Comparison of ENCODE assay signal across 10 cellular contexts in the genomic region with DNA sequence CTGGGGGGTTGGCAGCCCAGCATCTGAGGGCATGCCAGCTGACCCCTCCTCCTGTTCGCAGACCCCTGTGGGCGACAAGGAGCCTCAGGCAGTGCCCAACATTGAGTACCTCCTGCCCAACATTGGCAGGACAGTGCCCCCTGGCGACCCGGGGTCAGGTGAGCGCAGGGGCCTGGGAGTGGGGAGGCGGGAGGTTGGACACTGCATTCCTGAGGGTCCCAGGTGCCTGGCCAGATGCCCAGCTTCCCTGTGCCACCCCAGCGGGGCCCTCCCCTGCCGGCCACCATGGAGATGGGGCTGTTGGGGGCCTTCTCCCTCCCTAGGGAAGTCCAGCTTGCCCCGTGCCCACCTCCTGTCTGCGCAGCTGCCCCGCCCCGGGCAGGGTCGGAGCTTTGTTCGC.
DNase-seq lines count a peak whose midpoint lies in the region; ATAC-seq and TF ChIP-seq lines count a peak whose summit lies in the region.
"Had no signal": no experiment of that assay in that cellular context is flagged by ENCODE, and none has a peak within 500 bp of the region (broad histone marks: within the 10 kb centered on the region; RNA-seq: fewer than 3 reads in every experiment).

No MANE protein-coding gene starts in this region.

- H3K36me3 ChIP-seq in GM23338 (ENCODE audit: insufficient read depth) (peaks cover 17% of the 10 kb centered on the region; the same call in 1 of the 2 replicates), endodermal cell (ENCODE audit: control insufficient read depth, insufficient read depth, low read length) (no peaks in the 10 kb centered on the region), osteoblast (ENCODE audit: insufficient read depth, low read length) (peaks cover 59% of the 10 kb centered on the region)

- H3K27me3 Mint-ChIP-seq in GM23338 (ENCODE audit: insufficient read depth, low read depth, poor library complexity) (peaks cover 10% of the 10 kb centered on the region), HFFc6 (ENCODE audit: insufficient read depth) (peaks cover 8% of the 10 kb centered on the region), endodermal cell (ENCODE audit: insufficient read depth) (no peaks in the 10 kb centered on the region)

- H3K27ac ChIP-seq in GM23338 (ENCODE audit: low read depth) (no peak overlapping the region), endodermal cell (ENCODE audit: low read depth, low read length) (no peak overlapping the region), osteoblast (ENCODE audit: low read depth, low read length) (no peak overlapping the region)

- H3F3A ChIP-seq in GM23338 (replicated peaks; ENCODE audit: low read depth): no peaks in the 10 kb centered on the region

- H4K20me1 ChIP-seq in GM23338 (replicated peaks; ENCODE audit: insufficient read depth) (no peaks in the 10 kb centered on the region), osteoblast (ENCODE audit: insufficient read depth, low read length) (peaks cover 8% of the 10 kb centered on the region)

- ATAC-seq in GM23338 (no peak), GM18909 (IDR thresholded peaks at IDR 0.05; ENCODE audit: poor library complexity, unreplicated experiment) (no peak), HG03175 (IDR thresholded peaks at IDR 0.05; ENCODE audit: unreplicated experiment) (no peak)
- ATAC-seq: K562 had no signal

- whole genome bisulfite sequencing in endodermal cell (ENCODE audit: insufficient coverage in 1 of 2, insufficient read length in 1 of 2), 2 experiments: 93 to 95% methylated on average over 6 to 14 of the region's 14 CpGs

- peak; percentile 36 to 51 for TF ChIP-seq CTCF in GM23338 (conservative IDR thresholded peaks at IDR 0.05; ENCODE audit: low read depth in 2 of 2)
- TF ChIP-seq CTCF in HFFc6 (IDR thresholded peaks at IDR 0.05): peak; percentile 42; the same call in 1 of the 2 replicates
- TF ChIP-seq CTCF in endodermal cell (conservative IDR thresholded peaks at IDR 0.05): peak; percentile 54
- no peak for TF ChIP-seq CTCF in osteoblast (IDR thresholded peaks at IDR 0.05; ENCODE audit: extremely low read depth, low read depth, low read length)

- H3K9me3 Mint-ChIP-seq in GM23338 (no peaks in the 10 kb centered on the region), HFFc6 (no peaks in the 10 kb centered on the region), endodermal cell (peaks cover 5% of the 10 kb centered on the region)

- H3K36me3 Mint-ChIP-seq in GM23338 (ENCODE audit: low read depth): peaks cover 74% of the 10 kb centered on the region
- peaks cover 28% of the 10 kb centered on the region for H3K36me3 Mint-ChIP-seq in HFFc6 (ENCODE audit: low read depth)
- peaks cover 18% of the 10 kb centered on the region for H3K36me3 Mint-ChIP-seq in endodermal cell (ENCODE audit: low read depth)

- H3K27ac Mint-ChIP-seq in GM23338: no peak overlapping the region
- H3K27ac Mint-ChIP-seq in HFFc6: no peak overlapping the region
- H3K27ac Mint-ChIP-seq in endodermal cell: no peak overlapping the region

- H3K4me1 ChIP-seq in GM23338 (ENCODE audit: insufficient read depth) (no peaks in the 10 kb centered on the region), endodermal cell (ENCODE audit: control insufficient read depth, insufficient read depth, low read length) (no peaks in the 10 kb centered on the region), osteoblast (ENCODE audit: insufficient read depth, low read length) (no peaks in the 10 kb centered on the region)

- H2AFZ ChIP-seq in GM23338: no peak overlapping the region
- H2AFZ ChIP-seq in osteoblast (ENCODE audit: low read length): no peak overlapping the region

- DNase-seq in GM23338 (ENCODE audit: low spot score): peak; percentile 39
- no peak for DNase-seq in HFFc6
- DNase-seq in endodermal cell: peak; percentile 80
- peak; percentile 34 for DNase-seq in osteoblast (ENCODE audit: insufficient read length, low spot score, missing footprints)
- DNase-seq in anterior cingulate cortex (lab: John Stamatoyannopoulos, UW): no peak
- DNase-seq: DMS 273 treated with DMSO at 0.1 percent for 48 hours, Karpas-422 had no signal

- H3K9me3 ChIP-seq in endodermal cell (ENCODE audit: control insufficient read depth, low read length) (no peaks in the 10 kb centered on the region), osteoblast (ENCODE audit: low read depth, low read length) (no peaks in the 10 kb centered on the region)

- H3K4me2 ChIP-seq in GM23338 (no peak overlapping the region), osteoblast (ENCODE audit: insufficient read depth, low read length) (no peak overlapping the region)

- peaks cover 6% of the 10 kb centered on the region for H3K4me1 Mint-ChIP-seq in GM23338
- H3K4me1 Mint-ChIP-seq in HFFc6 (ENCODE audit: low read depth): no peaks in the 10 kb centered on the region
- H3K4me1 Mint-ChIP-seq in endodermal cell: no peaks in the 10 kb centered on the region

- no peaks in the 10 kb centered on the region for H3K79me2 ChIP-seq in GM23338 (replicated peaks; ENCODE audit: insufficient read depth)
- H3K79me2 ChIP-seq in osteoblast (ENCODE audit: insufficient read depth, low read length): peaks cover 9% of the 10 kb centered on the region

- no peaks in the 10 kb centered on the region for H3K27me3 ChIP-seq in GM23338 (ENCODE audit: insufficient read depth)
- H3K27me3 ChIP-seq in endodermal cell (ENCODE audit: control insufficient read depth, insufficient read depth, low read length, poor library complexity, severe bottlenecking): no peaks in the 10 kb centered on the region
- H3K27me3 ChIP-seq in osteoblast (ENCODE audit: insufficient read depth, low read length): no peaks in the 10 kb centered on the region

- no peak overlapping the region for H3K9ac ChIP-seq in endodermal cell (ENCODE audit: extremely low read depth, low read length, poor library complexity, severe bottlenecking)

- no peaks in the 10 kb centered on the region for H3K9me2 ChIP-seq in GM23338 (ENCODE audit: insufficient read depth)

- H3K4me3 Mint-ChIP-seq in GM23338: no peak overlapping the region
- H3K4me3 Mint-ChIP-seq in HFFc6: no peak overlapping the region
- H3K4me3 Mint-ChIP-seq in endodermal cell: no peak overlapping the region

- H3K4me3 ChIP-seq in GM23338 (no peak overlapping the region), endodermal cell (ENCODE audit: low read length) (no peak overlapping the region), osteoblast (ENCODE audit: insufficient read depth, low read length) (no peak overlapping the region)
- H3K4me3 ChIP-seq: K562 had no signal

TF ChIP-seq in GM23338, 12 proteins besides CTCF, POLR2A, EP300 and RAD21 (continues in another document):
- TF ChIP-seq CREB1 (CRISPR knock-in tag; IDR thresholded peaks at IDR 0.05; ENCODE audit: low read depth): no peak
- TF ChIP-seq POLR2AphosphoS5 (IDR thresholded peaks at IDR 0.05; ENCODE audit: low read depth): no peak
- no peak for TF ChIP-seq EZH2phosphoT487 (IDR thresholded peaks at IDR 0.05; ENCODE audit: unreplicated experiment)
- no peak for TF ChIP-seq NANOG (IDR thresholded peaks at IDR 0.05; ENCODE audit: borderline replicate concordance)
- TF ChIP-seq EZH2 (IDR thresholded peaks at IDR 0.05; ENCODE audit: low read depth, unreplicated experiment): no peak
- TF ChIP-seq, protein P1, sequence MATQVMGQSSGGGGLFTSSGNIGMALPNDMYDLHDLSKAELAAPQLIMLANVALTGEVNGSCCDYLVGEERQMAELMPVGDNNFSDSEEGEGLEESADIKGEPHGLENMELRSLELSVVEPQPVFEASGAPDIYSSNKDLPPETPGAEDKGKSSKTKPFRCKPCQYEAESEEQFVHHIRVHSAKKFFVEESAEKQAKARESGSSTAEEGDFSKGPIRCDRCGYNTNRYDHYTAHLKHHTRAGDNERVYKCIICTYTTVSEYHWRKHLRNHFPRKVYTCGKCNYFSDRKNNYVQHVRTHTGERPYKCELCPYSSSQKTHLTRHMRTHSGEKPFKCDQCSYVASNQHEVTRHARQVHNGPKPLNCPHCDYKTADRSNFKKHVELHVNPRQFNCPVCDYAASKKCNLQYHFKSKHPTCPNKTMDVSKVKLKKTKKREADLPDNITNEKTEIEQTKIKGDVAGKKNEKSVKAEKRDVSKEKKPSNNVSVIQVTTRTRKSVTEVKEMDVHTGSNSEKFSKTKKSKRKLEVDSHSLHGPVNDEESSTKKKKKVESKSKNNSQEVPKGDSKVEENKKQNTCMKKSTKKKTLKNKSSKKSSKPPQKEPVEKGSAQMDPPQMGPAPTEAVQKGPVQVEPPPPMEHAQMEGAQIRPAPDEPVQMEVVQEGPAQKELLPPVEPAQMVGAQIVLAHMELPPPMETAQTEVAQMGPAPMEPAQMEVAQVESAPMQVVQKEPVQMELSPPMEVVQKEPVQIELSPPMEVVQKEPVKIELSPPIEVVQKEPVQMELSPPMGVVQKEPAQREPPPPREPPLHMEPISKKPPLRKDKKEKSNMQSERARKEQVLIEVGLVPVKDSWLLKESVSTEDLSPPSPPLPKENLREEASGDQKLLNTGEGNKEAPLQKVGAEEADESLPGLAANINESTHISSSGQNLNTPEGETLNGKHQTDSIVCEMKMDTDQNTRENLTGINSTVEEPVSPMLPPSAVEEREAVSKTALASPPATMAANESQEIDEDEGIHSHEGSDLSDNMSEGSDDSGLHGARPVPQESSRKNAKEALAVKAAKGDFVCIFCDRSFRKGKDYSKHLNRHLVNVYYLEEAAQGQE (IDR thresholded peaks at IDR 0.05; ENCODE audit: unreplicated experiment): no peak
- no peak for TF ChIP-seq JUNB (IDR thresholded peaks at IDR 0.05; ENCODE audit: unreplicated experiment)

Comparison
In these comparisons a context has a peak if more than half of its experiments do, and no peak if none do; other contexts are left out.
1. DNase-seq: peak in GM23338 (single experiment), endodermal cell (single experiment) and osteoblast (single experiment); none in HFFc6 (single experiment) and anterior cingulate cortex (0 of 58).